13 cellular contexts compared by ENCODE assay signal in genomic region chr17:77097772-77098171, GRCh38. TPM values are rescaled to one million over a fixed set of nuclear protein-coding genes. Genes with fewer than 3 reads are reported as not detected.
DNase-seq lines count a peak whose midpoint lies in the region; ATAC-seq and TF ChIP-seq lines count a peak whose summit lies in the region.
"Had no signal": no experiment of that assay in that cellular context is flagged by ENCODE, and none has a peak within 500 bp of the region (broad histone marks: within the 10 kb centered on the region; RNA-seq: fewer than 3 reads in every experiment).

No MANE protein-coding gene starts in this region.

- no peak overlapping the region for H3K4me3 ChIP-seq in suprapubic skin

- WGBS in suprapubic skin: 80% methylated on average over 3 of the region's 3 CpGs

- peak overlapping the region; percentile 32 to 40 for H3K4me3 Mint-ChIP-seq in activated T-cell treated with anti-CD3 and anti-CD28 coated beads, Interleukin-2, amount 50 U/mL, for 72 hours
- no peak overlapping the region for H3K4me3 Mint-ChIP-seq in activated naive CD8-positive, alpha-beta T cell treated with anti-CD3 and anti-CD28 coated beads for 36 hours
- H3K4me3 Mint-ChIP-seq: neural crest cell; T-helper 1 cell treated with Interleukin-12 subunit alpha and Interleukin-12 subunit beta and Interleukin-4 antibody, amounts not matched to agents 30 μg/mL and 1 μg/mL, for 36 hours had no signal

- peaks cover 7 to 22% of the 10 kb centered on the region in 2 donors for H3K36me3 Mint-ChIP-seq in activated T-cell treated with anti-CD3 and anti-CD28 coated beads, Interleukin-2, amount 50 U/mL, for 72 hours (ENCODE audit: insufficient read depth in 2 of 2)
- peaks cover 45% of the 10 kb centered on the region for H3K36me3 Mint-ChIP-seq in activated naive CD8-positive, alpha-beta T cell treated with anti-CD3 and anti-CD28 coated beads for 36 hours

- peaks cover 28% of the 10 kb centered on the region for H3K36me3 ChIP-seq in suprapubic skin

- no peaks in the 10 kb centered on the region for H3K9me3 ChIP-seq in suprapubic skin

- H3K4me1 Mint-ChIP-seq in activated T-cell treated with anti-CD3 and anti-CD28 coated beads, Interleukin-2, amount 50 U/mL, for 72 hours (ENCODE audit: low read depth): peaks cover 66% of the 10 kb centered on the region
- H3K4me1 Mint-ChIP-seq in activated naive CD8-positive, alpha-beta T cell treated with anti-CD3 and anti-CD28 coated beads for 36 hours: peaks cover 44% of the 10 kb centered on the region

- H3K4me1 ChIP-seq in suprapubic skin: peaks cover 49% of the 10 kb centered on the region

- no peaks in the 10 kb centered on the region for H3K9me3 Mint-ChIP-seq in activated T-cell treated with anti-CD3 and anti-CD28 coated beads, Interleukin-2, amount 50 U/mL, for 72 hours
- no peaks in the 10 kb centered on the region for H3K9me3 Mint-ChIP-seq in activated naive CD8-positive, alpha-beta T cell treated with anti-CD3 and anti-CD28 coated beads for 36 hours
- H3K9me3 Mint-ChIP-seq: neural crest cell; T-helper 1 cell treated with Interleukin-12 subunit alpha and Interleukin-12 subunit beta and Interleukin-4 antibody, amounts not matched to agents 30 μg/mL and 1 μg/mL, for 36 hours had no signal

- no peaks in the 10 kb centered on the region for H3K27me3 ChIP-seq in suprapubic skin

- TF ChIP-seq POLR2A in suprapubic skin (IDR thresholded peaks at IDR 0.05): no peak

- no peak for DNase-seq in activated T-cell treated with anti-CD3 and anti-CD28 coated beads, Interleukin-2, amount 50 U/mL, for 72 hours
- DNase-seq in activated T-cell treated with anti-CD3 and anti-CD28 coated beads, Interleukin-2, amount 50 U/mL, for 1 hour: no peak
- no peak for DNase-seq in activated naive CD8-positive, alpha-beta T cell treated with anti-CD3 and anti-CD28 coated beads for 36 hours
- DNase-seq in medulla oblongata (ENCODE audit: extremely low spot score) (peak; percentile 59), suprapubic skin (ENCODE audit: low spot score in 2 of 2) (no peak), T-helper 1 cell (no peak), NCI-H2196 (lab: John Stamatoyannopoulos, UW; ENCODE audit: unreplicated experiment) (no peak), middle frontal gyrus (ENCODE audit: extremely low spot score, low spot score) (no peak)
- DNase-seq: EL; NCI-H2029 treated with DMSO at 0.1 percent for 48 hours; stimulated activated CD4-positive, alpha-beta T cell treated with anti-CD3 and anti-CD28 coated beads, Interleukin-2, amount 100 ng/mL, for 24 hours had no signal

- ATAC-seq in activated T-cell treated with anti-CD3 and anti-CD28 coated beads, Interleukin-2, amount 50 U/mL, for 72 hours (replicated peaks in 1 of 2): no peak

- H3K27me3 Mint-ChIP-seq in activated T-cell treated with anti-CD3 and anti-CD28 coated beads, Interleukin-2, amount 50 U/mL, for 72 hours (ENCODE audit: low read depth): no peaks in the 10 kb centered on the region
- no peaks in the 10 kb centered on the region for H3K27me3 Mint-ChIP-seq in activated naive CD8-positive, alpha-beta T cell treated with anti-CD3 and anti-CD28 coated beads for 36 hours

- TF ChIP-seq EP300 in suprapubic skin (IDR thresholded peaks at IDR 0.05): no peak

- peak overlapping the region; percentile 90 for H3K27ac Mint-ChIP-seq in activated T-cell treated with anti-CD3 and anti-CD28 coated beads, Interleukin-2, amount 50 U/mL, for 72 hours
- peak overlapping the region; percentile 80 for H3K27ac Mint-ChIP-seq in activated naive CD8-positive, alpha-beta T cell treated with anti-CD3 and anti-CD28 coated beads for 36 hours
- H3K27ac Mint-ChIP-seq: T-helper 1 cell treated with Interleukin-12 subunit alpha and Interleukin-12 subunit beta and Interleukin-4 antibody, amounts not matched to agents 30 μg/mL and 1 μg/mL, for 36 hours had no signal

- peak overlapping the region; percentile 39 for H3K27ac ChIP-seq in suprapubic skin

- TF ChIP-seq CTCF in suprapubic skin (IDR thresholded peaks at IDR 0.05): no peak

RNA-seq across cellular contexts. Expression of gene SEC14L1, which starts 43.0 kb away (rescaled TPM):
- total RNA-seq in activated T-cell treated with anti-CD3 and anti-CD28 coated beads, Interleukin-2, amount 50 U/mL, for 72 hours: 100 to 1,000 TPM; 175 to 204 TPM
- 10 to 100 TPM; 56.9 to 59.6 TPM for total RNA-seq in activated naive CD8-positive, alpha-beta T cell treated with anti-CD3 and anti-CD28 coated beads for 36 hours
- 10 to 100 TPM; 35.5 to 87.3 (median 51.6) TPM for total RNA-seq in suprapubic skin
